In the genomic region with DNA sequence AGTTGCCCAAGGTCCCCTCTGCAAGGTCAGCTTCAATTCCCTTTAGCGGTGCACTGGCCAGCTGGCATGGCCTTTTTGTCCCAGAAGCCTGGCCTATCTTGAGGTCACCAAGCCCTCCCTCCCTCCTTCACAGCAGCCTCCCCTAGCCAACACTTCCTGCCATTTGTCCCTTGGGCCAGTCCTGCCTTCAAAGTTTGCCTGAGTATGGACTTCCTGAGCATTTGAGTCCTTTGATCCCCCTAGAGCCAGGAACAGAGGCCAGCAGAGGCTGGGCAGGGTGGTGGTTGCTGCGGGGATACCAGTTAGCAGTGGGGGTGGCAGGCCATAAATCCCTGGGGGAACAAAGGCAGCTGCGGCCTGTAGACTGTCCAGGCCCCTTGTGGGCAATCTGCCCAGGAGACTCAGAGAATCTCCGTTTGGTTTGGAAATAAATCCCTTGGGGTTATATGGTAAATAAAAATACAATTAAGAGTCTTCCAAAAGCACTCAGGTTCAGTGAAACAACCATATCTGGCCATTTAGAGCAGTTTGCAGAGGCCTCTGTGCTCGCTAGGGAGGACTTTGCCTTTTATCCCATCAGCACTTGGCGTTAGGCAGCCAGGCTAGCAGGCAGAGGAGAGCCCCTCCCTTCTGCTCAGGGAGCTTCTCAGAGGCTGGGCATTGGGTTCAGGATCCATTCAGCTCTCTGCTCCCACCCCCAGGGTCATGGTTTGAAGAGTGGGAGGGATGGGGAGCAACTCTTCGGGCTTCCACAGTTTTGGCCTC, we compare ENCODE assay signal across 1 cellular context.
A peak's percentile ranks its signal among the peaks of the same experiment; 100 is the strongest.
TF ChIP-seq lines count a peak whose summit lies in the region.

No MANE protein-coding gene starts in this region.

TF ChIP-seq in HepG2, 621 proteins besides CTCF, POLR2A, EP300 and RAD21 (continued from another document and continues in another):
- TF ChIP-seq TMF1 (CRISPR knock-in tag; IDR thresholded peaks at IDR 0.05; ENCODE audit: low read depth), result no peak
- TF ChIP-seq, protein P1, sequence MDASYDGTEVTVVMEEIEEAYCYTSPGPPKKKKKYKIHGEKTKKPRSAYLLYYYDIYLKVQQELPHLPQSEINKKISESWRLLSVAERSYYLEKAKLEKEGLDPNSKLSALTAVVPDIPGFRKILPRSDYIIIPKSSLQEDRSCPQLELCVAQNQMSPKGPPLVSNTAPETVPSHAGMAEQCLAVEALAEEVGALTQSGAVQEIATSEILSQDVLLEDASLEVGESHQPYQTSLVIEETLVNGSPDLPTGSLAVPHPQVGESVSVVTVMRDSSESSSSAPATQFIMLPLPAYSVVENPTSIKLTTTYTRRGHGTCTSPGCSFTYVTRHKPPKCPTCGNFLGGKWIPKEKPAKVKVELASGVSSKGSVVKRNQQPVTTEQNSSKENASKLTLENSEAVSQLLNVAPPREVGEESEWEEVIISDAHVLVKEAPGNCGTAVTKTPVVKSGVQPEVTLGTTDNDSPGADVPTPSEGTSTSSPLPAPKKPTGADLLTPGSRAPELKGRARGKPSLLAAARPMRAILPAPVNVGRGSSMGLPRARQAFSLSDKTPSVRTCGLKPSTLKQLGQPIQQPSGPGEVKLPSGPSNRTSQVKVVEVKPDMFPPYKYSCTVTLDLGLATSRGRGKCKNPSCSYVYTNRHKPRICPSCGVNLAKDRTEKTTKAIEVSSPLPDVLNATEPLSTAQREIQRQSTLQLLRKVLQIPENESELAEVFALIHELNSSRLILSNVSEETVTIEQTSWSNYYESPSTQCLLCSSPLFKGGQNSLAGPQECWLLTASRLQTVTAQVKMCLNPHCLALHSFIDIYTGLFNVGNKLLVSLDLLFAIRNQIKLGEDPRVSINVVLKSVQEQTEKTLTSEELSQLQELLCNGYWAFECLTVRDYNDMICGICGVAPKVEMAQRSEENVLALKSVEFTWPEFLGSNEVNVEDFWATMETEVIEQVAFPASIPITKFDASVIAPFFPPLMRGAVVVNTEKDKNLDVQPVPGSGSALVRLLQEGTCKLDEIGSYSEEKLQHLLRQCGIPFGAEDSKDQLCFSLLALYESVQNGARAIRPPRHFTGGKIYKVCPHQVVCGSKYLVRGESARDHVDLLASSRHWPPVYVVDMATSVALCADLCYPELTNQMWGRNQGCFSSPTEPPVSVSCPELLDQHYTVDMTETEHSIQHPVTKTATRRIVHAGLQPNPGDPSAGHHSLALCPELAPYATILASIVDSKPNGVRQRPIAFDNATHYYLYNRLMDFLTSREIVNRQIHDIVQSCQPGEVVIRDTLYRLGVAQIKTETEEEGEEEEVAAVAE (CRISPR knock-in tag; IDR thresholded peaks at IDR 0.05; ENCODE audit: borderline replicate concordance), result no peak
- TF ChIP-seq, protein P2, sequence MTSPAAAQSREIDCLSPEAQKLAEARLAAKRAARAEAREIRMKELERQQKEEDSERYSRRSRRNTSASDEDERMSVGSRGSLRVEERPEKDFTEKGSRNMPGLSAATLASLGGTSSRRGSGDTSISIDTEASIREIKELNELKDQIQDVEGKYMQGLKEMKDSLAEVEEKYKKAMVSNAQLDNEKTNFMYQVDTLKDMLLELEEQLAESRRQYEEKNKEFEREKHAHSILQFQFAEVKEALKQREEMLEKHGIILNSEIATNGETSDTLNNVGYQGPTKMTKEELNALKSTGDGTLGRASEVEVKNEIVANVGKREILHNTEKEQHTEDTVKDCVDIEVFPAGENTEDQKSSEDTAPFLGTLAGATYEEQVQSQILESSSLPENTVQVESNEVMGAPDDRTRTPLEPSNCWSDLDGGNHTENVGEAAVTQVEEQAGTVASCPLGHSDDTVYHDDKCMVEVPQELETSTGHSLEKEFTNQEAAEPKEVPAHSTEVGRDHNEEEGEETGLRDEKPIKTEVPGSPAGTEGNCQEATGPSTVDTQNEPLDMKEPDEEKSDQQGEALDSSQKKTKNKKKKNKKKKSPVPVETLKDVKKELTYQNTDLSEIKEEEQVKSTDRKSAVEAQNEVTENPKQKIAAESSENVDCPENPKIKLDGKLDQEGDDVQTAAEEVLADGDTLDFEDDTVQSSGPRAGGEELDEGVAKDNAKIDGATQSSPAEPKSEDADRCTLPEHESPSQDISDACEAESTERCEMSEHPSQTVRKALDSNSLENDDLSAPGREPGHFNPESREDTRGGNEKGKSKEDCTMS (CRISPR knock-in tag; conservative IDR thresholded peaks at IDR 0.05), result no peak
- TF ChIP-seq SIX1 (CRISPR knock-in tag; IDR thresholded peaks at IDR 0.05; ENCODE audit: borderline replicate concordance), result no peak
- TF ChIP-seq NAIF1 (CRISPR knock-in tag; IDR thresholded peaks at IDR 0.05; ENCODE audit: borderline replicate concordance), result no peak
- TF ChIP-seq ZNF124 (CRISPR knock-in tag; IDR thresholded peaks at IDR 0.05), result peak; percentile 62
- TF ChIP-seq EHMT2 (IDR thresholded peaks at IDR 0.05; ENCODE audit: borderline replicate concordance, low read depth, low read length), result no peak
- TF ChIP-seq SMAD9 (CRISPR knock-in tag; IDR thresholded peaks at IDR 0.05), result no peak
- no peak for TF ChIP-seq TOE1 (CRISPR knock-in tag; IDR thresholded peaks at IDR 0.05)
- TF ChIP-seq, protein P3, sequence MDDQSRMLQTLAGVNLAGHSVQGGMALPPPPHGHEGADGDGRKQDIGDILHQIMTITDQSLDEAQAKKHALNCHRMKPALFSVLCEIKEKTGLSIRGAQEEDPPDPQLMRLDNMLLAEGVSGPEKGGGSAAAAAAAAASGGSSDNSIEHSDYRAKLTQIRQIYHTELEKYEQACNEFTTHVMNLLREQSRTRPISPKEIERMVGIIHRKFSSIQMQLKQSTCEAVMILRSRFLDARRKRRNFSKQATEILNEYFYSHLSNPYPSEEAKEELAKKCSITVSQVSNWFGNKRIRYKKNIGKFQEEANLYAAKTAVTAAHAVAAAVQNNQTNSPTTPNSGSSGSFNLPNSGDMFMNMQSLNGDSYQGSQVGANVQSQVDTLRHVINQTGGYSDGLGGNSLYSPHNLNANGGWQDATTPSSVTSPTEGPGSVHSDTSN (CRISPR knock-in tag; IDR thresholded peaks at IDR 0.05; ENCODE audit: borderline replicate concordance), result no peak
- no peak for TF ChIP-seq ZSCAN31 (CRISPR knock-in tag; IDR thresholded peaks at IDR 0.05; ENCODE audit: low read depth)
- TF ChIP-seq, protein P4, sequence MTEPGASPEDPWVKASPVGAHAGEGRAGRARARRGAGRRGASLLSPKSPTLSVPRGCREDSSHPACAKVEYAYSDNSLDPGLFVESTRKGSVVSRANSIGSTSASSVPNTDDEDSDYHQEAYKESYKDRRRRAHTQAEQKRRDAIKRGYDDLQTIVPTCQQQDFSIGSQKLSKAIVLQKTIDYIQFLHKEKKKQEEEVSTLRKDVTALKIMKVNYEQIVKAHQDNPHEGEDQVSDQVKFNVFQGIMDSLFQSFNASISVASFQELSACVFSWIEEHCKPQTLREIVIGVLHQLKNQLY (CRISPR knock-in tag; IDR thresholded peaks at IDR 0.05), result 0 out of 2 replicates have a peak, but pooled peaks have one; percentile 2
- TF ChIP-seq HNRNPLL (IDR thresholded peaks at IDR 0.05; ENCODE audit: low read depth, low read length, poor library complexity, severe bottlenecking), result no peak
- peak; percentile 62; the same call in 1 of the 2 replicates for TF ChIP-seq ADNP (CRISPR knock-in tag; IDR thresholded peaks at IDR 0.05)
- TF ChIP-seq, protein P5, sequence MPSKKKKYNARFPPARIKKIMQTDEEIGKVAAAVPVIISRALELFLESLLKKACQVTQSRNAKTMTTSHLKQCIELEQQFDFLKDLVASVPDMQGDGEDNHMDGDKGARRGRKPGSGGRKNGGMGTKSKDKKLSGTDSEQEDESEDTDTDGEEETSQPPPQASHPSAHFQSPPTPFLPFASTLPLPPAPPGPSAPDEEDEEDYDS (CRISPR knock-in tag; IDR thresholded peaks at IDR 0.05), result peak; percentile 58
- no peak for TF ChIP-seq ZNF225 (CRISPR knock-in tag; IDR thresholded peaks at IDR 0.05)
- TF ChIP-seq SAP130 (CRISPR knock-in tag; IDR thresholded peaks at IDR 0.05; ENCODE audit: low read depth), result peak; percentile 25; the same call in 1 of the 2 replicates
- no peak; the same call in 1 of the 2 replicates for TF ChIP-seq ZNF598 (CRISPR knock-in tag; IDR thresholded peaks at IDR 0.05; ENCODE audit: borderline replicate concordance)
- 0 out of 2 replicates have a peak, but pooled peaks have one; percentile 80 for TF ChIP-seq SRY (CRISPR knock-in tag; IDR thresholded peaks at IDR 0.05)
- no peak for TF ChIP-seq FOSL2 (CRISPR knock-in tag; IDR thresholded peaks at IDR 0.05)
- TF ChIP-seq DNMT1 (CRISPR knock-in tag; IDR thresholded peaks at IDR 0.05), result no peak
- TF ChIP-seq, protein P6, sequence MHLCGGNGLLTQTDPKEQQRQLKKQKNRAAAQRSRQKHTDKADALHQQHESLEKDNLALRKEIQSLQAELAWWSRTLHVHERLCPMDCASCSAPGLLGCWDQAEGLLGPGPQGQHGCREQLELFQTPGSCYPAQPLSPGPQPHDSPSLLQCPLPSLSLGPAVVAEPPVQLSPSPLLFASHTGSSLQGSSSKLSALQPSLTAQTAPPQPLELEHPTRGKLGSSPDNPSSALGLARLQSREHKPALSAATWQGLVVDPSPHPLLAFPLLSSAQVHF (CRISPR knock-in tag; IDR thresholded peaks at IDR 0.05), result no peak
- TF ChIP-seq, protein P7, sequence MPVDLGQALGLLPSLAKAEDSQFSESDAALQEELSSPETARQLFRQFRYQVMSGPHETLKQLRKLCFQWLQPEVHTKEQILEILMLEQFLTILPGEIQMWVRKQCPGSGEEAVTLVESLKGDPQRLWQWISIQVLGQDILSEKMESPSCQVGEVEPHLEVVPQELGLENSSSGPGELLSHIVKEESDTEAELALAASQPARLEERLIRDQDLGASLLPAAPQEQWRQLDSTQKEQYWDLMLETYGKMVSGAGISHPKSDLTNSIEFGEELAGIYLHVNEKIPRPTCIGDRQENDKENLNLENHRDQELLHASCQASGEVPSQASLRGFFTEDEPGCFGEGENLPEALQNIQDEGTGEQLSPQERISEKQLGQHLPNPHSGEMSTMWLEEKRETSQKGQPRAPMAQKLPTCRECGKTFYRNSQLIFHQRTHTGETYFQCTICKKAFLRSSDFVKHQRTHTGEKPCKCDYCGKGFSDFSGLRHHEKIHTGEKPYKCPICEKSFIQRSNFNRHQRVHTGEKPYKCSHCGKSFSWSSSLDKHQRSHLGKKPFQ (CRISPR knock-in tag; IDR thresholded peaks at IDR 0.05; ENCODE audit: insufficient replicate concordance), result no peak
- no peak for TF ChIP-seq ZFAT (CRISPR knock-in tag; conservative IDR thresholded peaks at IDR 0.05)
- TF ChIP-seq ZNF101 (CRISPR knock-in tag; IDR thresholded peaks at IDR 0.05; ENCODE audit: borderline replicate concordance, low read depth), result no peak
- TF ChIP-seq TEAD3 (CRISPR knock-in tag; optimal IDR thresholded peaks at IDR 0.05; ENCODE audit: borderline replicate concordance), result no peak
- TF ChIP-seq, protein P8, sequence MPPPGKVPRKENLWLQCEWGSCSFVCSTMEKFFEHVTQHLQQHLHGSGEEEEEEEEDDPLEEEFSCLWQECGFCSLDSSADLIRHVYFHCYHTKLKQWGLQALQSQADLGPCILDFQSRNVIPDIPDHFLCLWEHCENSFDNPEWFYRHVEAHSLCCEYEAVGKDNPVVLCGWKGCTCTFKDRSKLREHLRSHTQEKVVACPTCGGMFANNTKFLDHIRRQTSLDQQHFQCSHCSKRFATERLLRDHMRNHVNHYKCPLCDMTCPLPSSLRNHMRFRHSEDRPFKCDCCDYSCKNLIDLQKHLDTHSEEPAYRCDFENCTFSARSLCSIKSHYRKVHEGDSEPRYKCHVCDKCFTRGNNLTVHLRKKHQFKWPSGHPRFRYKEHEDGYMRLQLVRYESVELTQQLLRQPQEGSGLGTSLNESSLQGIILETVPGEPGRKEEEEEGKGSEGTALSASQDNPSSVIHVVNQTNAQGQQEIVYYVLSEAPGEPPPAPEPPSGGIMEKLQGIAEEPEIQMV (CRISPR knock-in tag; IDR thresholded peaks at IDR 0.05; ENCODE audit: low read depth), result no peak
- no peak for TF ChIP-seq ZFP41 (CRISPR knock-in tag; IDR thresholded peaks at IDR 0.05; ENCODE audit: borderline replicate concordance)
- TF ChIP-seq ZNF780A (CRISPR knock-in tag; IDR thresholded peaks at IDR 0.05), result no peak; the same call in 1 of the 2 replicates
- TF ChIP-seq MED13 (CRISPR knock-in tag; IDR thresholded peaks at IDR 0.05), result no peak
- no peak for TF ChIP-seq ZNF205 (CRISPR knock-in tag; IDR thresholded peaks at IDR 0.05)
- TF ChIP-seq, protein P9, sequence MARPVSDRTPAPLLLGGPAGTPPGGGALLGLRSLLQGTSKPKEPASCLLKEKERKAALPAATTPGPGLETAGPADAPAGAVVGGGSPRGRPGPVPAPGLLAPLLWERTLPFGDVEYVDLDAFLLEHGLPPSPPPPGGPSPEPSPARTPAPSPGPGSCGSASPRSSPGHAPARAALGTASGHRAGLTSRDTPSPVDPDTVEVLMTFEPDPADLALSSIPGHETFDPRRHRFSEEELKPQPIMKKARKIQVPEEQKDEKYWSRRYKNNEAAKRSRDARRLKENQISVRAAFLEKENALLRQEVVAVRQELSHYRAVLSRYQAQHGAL (CRISPR knock-in tag; IDR thresholded peaks at IDR 0.05; ENCODE audit: not compliant biosample characterization), result no peak
- TF ChIP-seq MAZ (IDR thresholded peaks at IDR 0.05; ENCODE audit: borderline replicate concordance, low read depth, low read length), result no peak
- TF ChIP-seq MAZ (CRISPR knock-in tag; IDR thresholded peaks at IDR 0.05; ENCODE audit: low read depth), result 0 out of 2 replicates have a peak, but pooled peaks have one; percentile 14
- TF ChIP-seq, protein P10, sequence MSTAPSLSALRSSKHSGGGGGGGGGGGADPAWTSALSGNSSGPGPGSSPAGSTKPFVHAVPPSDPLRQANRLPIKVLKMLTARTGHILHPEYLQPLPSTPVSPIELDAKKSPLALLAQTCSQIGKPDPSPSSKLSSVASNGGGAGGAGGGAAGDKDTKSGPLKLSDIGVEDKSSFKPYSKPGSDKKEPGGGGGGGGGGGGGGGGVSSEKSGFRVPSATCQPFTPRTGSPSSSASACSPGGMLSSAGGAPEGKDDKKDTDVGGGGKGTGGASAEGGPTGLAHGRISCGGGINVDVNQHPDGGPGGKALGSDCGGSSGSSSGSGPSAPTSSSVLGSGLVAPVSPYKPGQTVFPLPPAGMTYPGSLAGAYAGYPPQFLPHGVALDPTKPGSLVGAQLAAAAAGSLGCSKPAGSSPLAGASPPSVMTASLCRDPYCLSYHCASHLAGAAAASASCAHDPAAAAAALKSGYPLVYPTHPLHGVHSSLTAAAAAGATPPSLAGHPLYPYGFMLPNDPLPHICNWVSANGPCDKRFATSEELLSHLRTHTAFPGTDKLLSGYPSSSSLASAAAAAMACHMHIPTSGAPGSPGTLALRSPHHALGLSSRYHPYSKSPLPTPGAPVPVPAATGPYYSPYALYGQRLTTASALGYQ (CRISPR knock-in tag; IDR thresholded peaks at IDR 0.05), result no peak
- no peak for TF ChIP-seq ZNF543 (CRISPR knock-in tag; IDR thresholded peaks at IDR 0.05)
- no peak for TF ChIP-seq MIER2 (CRISPR knock-in tag; IDR thresholded peaks at IDR 0.05)
- no peak for TF ChIP-seq THYN1 (CRISPR knock-in tag; IDR thresholded peaks at IDR 0.05; ENCODE audit: borderline replicate concordance, low read depth)
- TF ChIP-seq, protein P11, sequence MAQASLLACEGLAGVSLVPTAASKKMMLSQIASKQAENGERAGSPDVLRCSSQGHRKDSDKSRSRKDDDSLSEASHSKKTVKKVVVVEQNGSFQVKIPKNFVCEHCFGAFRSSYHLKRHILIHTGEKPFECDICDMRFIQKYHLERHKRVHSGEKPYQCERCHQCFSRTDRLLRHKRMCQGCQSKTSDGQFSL (CRISPR knock-in tag; IDR thresholded peaks at IDR 0.05), result peak; percentile 79
- TF ChIP-seq ZNF296 (CRISPR knock-in tag; conservative IDR thresholded peaks at IDR 0.05), result 0 out of 2 replicates have a peak, but pooled peaks have one; percentile 14
- TF ChIP-seq ZNF709 (CRISPR knock-in tag; IDR thresholded peaks at IDR 0.05), result no peak
- TF ChIP-seq NFIB (CRISPR knock-in tag; IDR thresholded peaks at IDR 0.05; ENCODE audit: borderline replicate concordance), result no peak
